ENCODE assay signal across 20 cellular contexts in genomic region chr2:98496750-98497493, GRCh38. TPM values are rescaled to one million over a fixed set of nuclear protein-coding genes. Genes with fewer than 3 reads are reported as not detected.
DNase-seq lines count a peak whose midpoint lies in the region; ATAC-seq and TF ChIP-seq lines count a peak whose summit lies in the region.
"Had no signal": no experiment of that assay in that cellular context is flagged by ENCODE, and none has a peak within 500 bp of the region (broad histone marks: within the 10 kb centered on the region; RNA-seq: fewer than 3 reads in every experiment).

No MANE protein-coding gene starts in this region.

- H3K36me3 Mint-ChIP-seq in activated T-cell treated with anti-CD3 and anti-CD28 coated beads, Interleukin-2, amount 50 U/mL, for 24 hours (ENCODE audit: low read depth): peaks cover 64% of the 10 kb centered on the region
- H3K36me3 Mint-ChIP-seq in activated T-cell treated with anti-CD3 and anti-CD28 coated beads, Interleukin-2, amount 50 U/mL, for 4 hours (ENCODE audit: insufficient read depth): peaks cover 37% of the 10 kb centered on the region
- peaks cover 8% of the 10 kb centered on the region for H3K36me3 Mint-ChIP-seq in effector memory CD8-positive, alpha-beta T cell (ENCODE audit: insufficient read depth)
- H3K36me3 Mint-ChIP-seq in naive thymus-derived CD8-positive, alpha-beta T cell: peaks cover 17 to 63% (median 43%) of the 10 kb centered on the region in 3 donors

- CTCF ChIA-PET in HEK293 (lab: Yijun Ruan, JAX): interaction anchor here (0.9 kb wide), 1 partner anchor 9 kb away, joined by 5 read pairs; no protein-coding TSS in a partner anchor

- no peaks in the 10 kb centered on the region for H3K4me1 ChIP-seq in HEK293 (ENCODE audit: control insufficient read depth, insufficient read depth, low read length)
- H3K4me1 ChIP-seq: BE2C had no signal

- H3K4me3 ChIP-seq in HEK293 (ENCODE audit: low read depth, low read length): no peak overlapping the region
- H3K4me3 ChIP-seq: GM23248, SJSA1 had no signal

- peak overlapping the region; percentile 26 for H3K27ac Mint-ChIP-seq in activated T-cell treated with anti-CD3 and anti-CD28 coated beads, Interleukin-2, amount 50 U/mL, for 24 hours
- peak overlapping the region; percentile 10 to 87 for H3K27ac Mint-ChIP-seq in effector memory CD8-positive, alpha-beta T cell
- peak overlapping the region in 6 of 10 donors; percentile 21 to 85 (median 66) for H3K27ac Mint-ChIP-seq in naive thymus-derived CD8-positive, alpha-beta T cell

- POLR2A ChIA-PET in HEK293 (lab: Yijun Ruan, JAX): no interaction called here
- POLR2A ChIA-PET in naive thymus-derived CD8-positive, alpha-beta T cell (lab: Charles Lee): no interaction called here

- H3K27me3 Mint-ChIP-seq in activated T-cell treated with anti-CD3 and anti-CD28 coated beads, Interleukin-2, amount 50 U/mL, for 24 hours: no peaks in the 10 kb centered on the region
- H3K27me3 Mint-ChIP-seq in activated T-cell treated with anti-CD3 and anti-CD28 coated beads, Interleukin-2, amount 50 U/mL, for 4 hours (ENCODE audit: low read depth): no peaks in the 10 kb centered on the region
- H3K27me3 Mint-ChIP-seq in effector memory CD8-positive, alpha-beta T cell: no peaks in the 10 kb centered on the region
- H3K27me3 Mint-ChIP-seq in naive thymus-derived CD8-positive, alpha-beta T cell: no peaks in the 10 kb centered on the region

- H3K9me3 ChIP-seq in HEK293 (ENCODE audit: control insufficient read depth, insufficient read depth, low read depth, low read length): no peaks in the 10 kb centered on the region
- H3K9me3 ChIP-seq: BE2C had no signal

- peaks cover 21% of the 10 kb centered on the region for H3K9me3 Mint-ChIP-seq in activated T-cell treated with anti-CD3 and anti-CD28 coated beads, Interleukin-2, amount 50 U/mL, for 24 hours
- H3K9me3 Mint-ChIP-seq in activated T-cell treated with anti-CD3 and anti-CD28 coated beads, Interleukin-2, amount 50 U/mL, for 4 hours: peaks cover 26% of the 10 kb centered on the region
- H3K9me3 Mint-ChIP-seq in effector memory CD8-positive, alpha-beta T cell: peaks cover 0 to 3% of the 10 kb centered on the region in 2 donors
- H3K9me3 Mint-ChIP-seq in naive thymus-derived CD8-positive, alpha-beta T cell: peaks cover 0 to 21% (median 12%) of the 10 kb centered on the region in 9 donors

- H3K36me3 ChIP-seq in HEK293 (ENCODE audit: control insufficient read depth in 2 of 2, insufficient read depth in 1 of 2, low read length in 2 of 2): no peaks in the 10 kb centered on the region
- H3K36me3 ChIP-seq: BE2C, SJSA1 had no signal

- ATAC-seq in activated T-cell treated with anti-CD3 and anti-CD28 coated beads, Interleukin-2, amount 50 U/mL, for 4 hours: no peak
- ATAC-seq in effector memory CD8-positive, alpha-beta T cell (replicated peaks): no peak
- no peak for ATAC-seq in naive thymus-derived CD8-positive, alpha-beta T cell
- ATAC-seq in GM18870 (IDR thresholded peaks at IDR 0.05; ENCODE audit: unreplicated experiment) (no peak), HG02798 (IDR thresholded peaks at IDR 0.05; ENCODE audit: poor library complexity, unreplicated experiment) (no peak)

- no peak for DNase-seq in activated T-cell treated with anti-CD3 and anti-CD28 coated beads, Interleukin-2, amount 50 U/mL, for 24 hours
- DNase-seq in activated T-cell treated with anti-CD3 and anti-CD28 coated beads, Interleukin-2, amount 50 U/mL, for 4 hours: no peak
- no peak for DNase-seq in effector memory CD8-positive, alpha-beta T cell
- DNase-seq in naive thymus-derived CD8-positive, alpha-beta T cell: no peak
- DNase-seq in islet precursor cell: no peak
- DNase-seq: BE2C; DND-41; GM23248; HCEC 1CT; NCI-H1417; NCI-H2029; NCI-H2171; NCI-H446; NCI-H69; NK-92 treated with Interleukin-12 subunit alpha and Interleukin-12 subunit beta, amount 100 ng/mL, for 24 hours had no signal

- H3K27ac ChIP-seq in HEK293 (ENCODE audit: extremely low read depth, low read depth, low read length): no peak overlapping the region
- H3K27ac ChIP-seq: 22Rv1, GM23248, SJSA1 had no signal

- TF ChIP-seq CTCF in HEK293 (tag by site-specific recombination; IDR thresholded peaks at IDR 0.05): no peak

- no peak overlapping the region for H3K4me3 Mint-ChIP-seq in activated T-cell treated with anti-CD3 and anti-CD28 coated beads, Interleukin-2, amount 50 U/mL, for 24 hours
- no peak overlapping the region for H3K4me3 Mint-ChIP-seq in activated T-cell treated with anti-CD3 and anti-CD28 coated beads, Interleukin-2, amount 50 U/mL, for 4 hours
- H3K4me3 Mint-ChIP-seq in effector memory CD8-positive, alpha-beta T cell: no peak overlapping the region
- H3K4me3 Mint-ChIP-seq in naive thymus-derived CD8-positive, alpha-beta T cell: peak overlapping the region in 3 of 10 donors; percentile 1 to 29 (median 4)

- H3K4me1 Mint-ChIP-seq in activated T-cell treated with anti-CD3 and anti-CD28 coated beads, Interleukin-2, amount 50 U/mL, for 24 hours (ENCODE audit: low read depth): peaks cover 56% of the 10 kb centered on the region
- H3K4me1 Mint-ChIP-seq in activated T-cell treated with anti-CD3 and anti-CD28 coated beads, Interleukin-2, amount 50 U/mL, for 4 hours (ENCODE audit: low read depth): peaks cover 51% of the 10 kb centered on the region
- H3K4me1 Mint-ChIP-seq in effector memory CD8-positive, alpha-beta T cell (ENCODE audit: low read depth in 2 of 2): peaks cover 41 to 80% of the 10 kb centered on the region in 2 donors
- H3K4me1 Mint-ChIP-seq in naive thymus-derived CD8-positive, alpha-beta T cell: peaks cover 28 to 83% (median 70%) of the 10 kb centered on the region in 4 donors

TF ChIP-seq in HEK293, 187 proteins besides CTCF, POLR2A, EP300 and RAD21:
- TF ChIP-seq SETDB1 (IDR thresholded peaks at IDR 0.05; ENCODE audit: insufficient read length, low read length) (peak; percentile 71), ZNF654 (tag by site-specific recombination; IDR thresholded peaks at IDR 0.05; ENCODE audit: low read depth) (no peak)

RNA-seq across cellular contexts. Expression of gene INPP4A, which starts 52.3 kb away (rescaled TPM):
- total RNA-seq in activated T-cell treated with anti-CD3 and anti-CD28 coated beads, Interleukin-2, amount 50 U/mL, for 4 hours: 10 to 100 TPM; 17.3 to 24.0 (median 17.3) TPM
- 100 to 1,000 TPM; 130 to 141 TPM for total RNA-seq in naive thymus-derived CD8-positive, alpha-beta T cell
- polyA plus RNA-seq in naive thymus-derived CD8-positive, alpha-beta T cell: 10 to 100 TPM; 37.7 to 64.3 (median 46.3) TPM

Comparison
In these comparisons a context has a peak if more than half of its experiments do, and no peak if none do; other contexts are left out.
1. RNA of gene INPP4A, which starts 52.3 kb away (total RNA-seq): 130 to 141 TPM in naive thymus-derived CD8-positive, alpha-beta T cell; 17.3 to 24.0 TPM in activated T-cell treated with anti-CD3 and anti-CD28 coated beads, Interleukin-2, amount 50 U/mL, for 4 hours; every median in the first group is over 4 times any median in the second.
2. Peak in every context shown above with its lines, with median percentiles within 50 percentile points of each other: H3K27ac Mint-ChIP-seq.